Comparison of ENCODE assay signal across 8 cellular contexts in genomic region chr1:94925561-94926364, GRCh38. TPM values are rescaled to one million over a fixed set of nuclear protein-coding genes. Genes with fewer than 3 reads are reported as not detected.
DNase-seq lines count a peak whose midpoint lies in the region; ATAC-seq and TF ChIP-seq lines count a peak whose summit lies in the region.

No MANE protein-coding gene starts in this region.

- DNase-seq in AG09309 (ENCODE audit: low read depth), result no peak
- no peak for DNase-seq in T-helper 2 cell treated with Interferon-gamma antibody and Interleukin-4, amounts not matched to agents 5 μg/mL and 100 μg/mL, for 36 hours (ENCODE audit: low spot score)
- DNase-seq in ecto neural progenitor cell (ENCODE audit: low spot score), result peak; percentile 95
- DNase-seq in left colon, result peak; percentile 58 to 61
- DNase-seq in spleen, result no peak

- peak; percentile 32 for ATAC-seq in GM18909 (IDR thresholded peaks at IDR 0.05; ENCODE audit: poor library complexity, unreplicated experiment)
- ATAC-seq in left colon, result peak; percentile 2
- ATAC-seq in GM21526 (IDR thresholded peaks at IDR 0.05; ENCODE audit: low FRiP score, unreplicated experiment), result no peak

- no peaks in the 10 kb centered on the region for H3K9me3 Mint-ChIP-seq in T-helper 2 cell treated with Interferon-gamma antibody and Interleukin-4, amounts not matched to agents 5 μg/mL and 100 μg/mL, for 36 hours

- peaks cover 2% of the 10 kb centered on the region for H3K36me3 Mint-ChIP-seq in T-helper 2 cell treated with Interferon-gamma antibody and Interleukin-4, amounts not matched to agents 5 μg/mL and 100 μg/mL, for 36 hours (ENCODE audit: low read depth)

- no peak overlapping the region for H3K27ac Mint-ChIP-seq in T-helper 2 cell treated with Interferon-gamma antibody and Interleukin-4, amounts not matched to agents 5 μg/mL and 100 μg/mL, for 36 hours

- intact Hi-C loops in left colon (cut with DNase I, micrococcal nuclease), result loop anchor here in 1 of 2 donors (5.0 kb wide), 2 partner anchors 73 to 117 kb away; no protein-coding TSS in a partner anchor
- intact Hi-C loops in spleen (cut with DNase I; ENCODE audit: low total_unique reads), result no loop called here

- TF ChIP-seq CTCF in AG09309 (IDR thresholded peaks at IDR 0.05; ENCODE audit: control insufficient read depth, insufficient read depth, low read depth, low read length, missing control alignments) (no peak), spleen (IDR thresholded peaks at IDR 0.05 in 8 of 11, conservative IDR thresholded peaks at IDR 0.05 in 3 of 11) (no peak)

- H3K27me3 ChIP-seq in spleen (replicated peaks in 1 of 7), result peaks cover 0 to 50% (median 16%) of the 10 kb centered on the region in 7 donors

- H3K4me1 Mint-ChIP-seq in T-helper 2 cell treated with Interferon-gamma antibody and Interleukin-4, amounts not matched to agents 5 μg/mL and 100 μg/mL, for 36 hours (ENCODE audit: low read depth), result peaks cover 10% of the 10 kb centered on the region

- H3K9me3 ChIP-seq in KOPT-K1 (ENCODE audit: insufficient read depth, low read length, poor library complexity, severe bottlenecking) (no peaks in the 10 kb centered on the region), spleen (no peaks in the 10 kb centered on the region)

- peaks cover 58% of the 10 kb centered on the region for H3K27me3 Mint-ChIP-seq in T-helper 2 cell treated with Interferon-gamma antibody and Interleukin-4, amounts not matched to agents 5 μg/mL and 100 μg/mL, for 36 hours (ENCODE audit: low read depth)

- no peaks in the 10 kb centered on the region for H3K36me3 ChIP-seq in KOPT-K1 (ENCODE audit: insufficient read depth, low read length)
- H3K36me3 ChIP-seq in spleen, result no peaks in the 10 kb centered on the region

- 3 to 6% (median 4%) methylated on average over 27 to 36 of the region's 36 CpGs for WGBS in spleen, 5 donors

- H3K4me3 Mint-ChIP-seq in T-helper 2 cell treated with Interferon-gamma antibody and Interleukin-4, amounts not matched to agents 5 μg/mL and 100 μg/mL, for 36 hours, result peak overlapping the region; percentile 85

- no peak for TF ChIP-seq POLR2A in spleen (IDR thresholded peaks at IDR 0.05)

- H3K27ac ChIP-seq in KOPT-K1 (ENCODE audit: low read depth, low read length, poor library complexity, severe bottlenecking) (peak overlapping the region; percentile 43), spleen (peak overlapping the region; percentile 86 to 95 (median 94))

- H3K4me1 ChIP-seq in spleen, result peaks cover 8 to 89% (median 52%) of the 10 kb centered on the region in 6 donors

- H3K4me3 ChIP-seq in AG09309 (ENCODE audit: control insufficient read depth, low read depth, low read length) (peak overlapping the region; percentile 77), spleen (peak overlapping the region; percentile 59 to 76 (median 60))

RNA-seq across cellular contexts. Expression of gene CNN3, which starts 1.1 kb away (rescaled TPM):
- total RNA-seq in left colon (100 to 1,000 TPM in 1 of 2 donors, 10 to 100 TPM in 1; 79.1 to 114 TPM), spleen (100 to 1,000 TPM in 6 of 7 donors, 10 to 100 TPM in 1; 83.8 to 124 (median 111) TPM)
- 10 to 100 TPM; 27.4 to 94.1 (median 54.8) TPM for polyA plus RNA-seq in spleen

Comparison
In these comparisons a context has a peak if more than half of its experiments do, and no peak if none do; other contexts are left out.
1. DNase-seq: peak in ecto neural progenitor cell (single experiment) and left colon (2 of 2); none in AG09309 (single experiment), T-helper 2 cell treated with Interferon-gamma antibody and Interleukin-4, amounts not matched to agents 5 μg/mL and 100 μg/mL, for 36 hours (single experiment) and spleen (single experiment).